Comparison of ENCODE assay signal across 8 cellular contexts in the genomic region with DNA sequence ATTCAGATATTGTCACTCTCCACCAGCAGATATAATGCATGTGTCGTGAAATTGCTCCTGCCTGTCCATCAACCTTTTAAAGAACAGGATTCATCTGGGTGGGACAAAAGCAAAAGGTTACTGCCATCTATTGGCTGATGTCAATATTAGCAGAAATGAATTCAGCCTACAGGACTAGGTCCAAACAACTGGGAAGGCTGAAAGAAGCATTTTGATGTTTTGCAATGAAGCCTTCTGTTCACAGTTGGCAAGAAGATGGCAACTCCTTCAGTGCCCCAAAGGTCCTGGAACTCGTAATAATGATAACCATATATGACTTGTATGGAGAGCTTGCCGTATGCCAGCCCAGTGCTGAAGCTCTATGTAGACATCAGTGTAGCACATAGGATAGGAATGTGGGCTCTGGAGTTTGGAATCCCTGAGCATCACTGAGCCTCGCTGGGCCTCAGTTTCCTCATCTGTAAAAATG. TPM values are rescaled to one million over a fixed set of nuclear protein-coding genes. Genes with fewer than 3 reads are reported as not detected.
A peak's percentile ranks its signal among the peaks of the same experiment; 100 is the strongest.
DNase-seq lines count a peak whose midpoint lies in the region; ATAC-seq and TF ChIP-seq lines count a peak whose summit lies in the region.

No MANE protein-coding gene starts in this region.

- H4K20me1 ChIP-seq in GM23248 (ENCODE audit: insufficient read depth) = no peaks in the 10 kb centered on the region

- H3K27me3 Mint-ChIP-seq in activated CD8-positive, alpha-beta T cell treated with anti-CD3 and anti-CD28 coated beads for 36 hours = no peaks in the 10 kb centered on the region
- no peaks in the 10 kb centered on the region for H3K27me3 Mint-ChIP-seq in stimulated activated memory B cell treated with anti-CD40 and anti-IgM and Interleukin-4, amounts not matched to agents 10 μg/mL and 1 μg/mL and 100 μg/mL, for 72 hours

- H2AFZ ChIP-seq in GM23248 = no peak overlapping the region

- H3K4me1 Mint-ChIP-seq in activated CD8-positive, alpha-beta T cell treated with anti-CD3 and anti-CD28 coated beads for 36 hours (ENCODE audit: low read depth) = peaks cover 8% of the 10 kb centered on the region
- peaks cover 27% of the 10 kb centered on the region for H3K4me1 Mint-ChIP-seq in stimulated activated effector memory CD8-positive, alpha-beta T cell treated with anti-CD3 and anti-CD28 coated beads, Interleukin-12 subunit alpha, Interleukin-12 subunit beta, amount 100 ng/mL, for 72 hours
- H3K4me1 Mint-ChIP-seq in stimulated activated memory B cell treated with anti-CD40 and anti-IgM and Interleukin-4, amounts not matched to agents 10 μg/mL and 1 μg/mL and 100 μg/mL, for 72 hours = peaks cover 69% of the 10 kb centered on the region

- no peaks in the 10 kb centered on the region for H3K9me3 ChIP-seq in GM23248 (ENCODE audit: low read depth)
- H3K9me3 ChIP-seq in left ventricle myocardium inferior (replicated peaks) = no peaks in the 10 kb centered on the region

- 32 to 38% methylated on average over 4 of the region's 4 CpGs for WGBS in GM23248 (ENCODE audit: low coverage in 1 of 2, low lambda C conversion rate in 2 of 2, missing lambda C conversion rate in 2 of 2), 2 experiments

- H3F3A ChIP-seq in GM23248 (ENCODE audit: insufficient read depth) = peaks cover 24% of the 10 kb centered on the region

- H3K4me3 ChIP-seq in GM23248 (no peak overlapping the region), left ventricle myocardium inferior (no peak overlapping the region)

- no peak overlapping the region for H3K9ac ChIP-seq in GM23248

- CTCF ChIA-PET in activated CD8-positive, alpha-beta T cell treated with anti-CD3 and anti-CD28 coated beads for 36 hours (lab: Charles Lee) = interaction anchor here (0.6 to 2.9 kb wide), 22 partner anchors 9 to 137 kb away, joined by 3 to 16 read pairs (median 4); no protein-coding TSS in a partner anchor

- H3K27ac ChIP-seq in GM23248 (no peak overlapping the region), left ventricle myocardium inferior (replicated peaks) (no peak overlapping the region)

- in situ Hi-C loops in G401 (cut with HindIII; ENCODE audit: low sequenced_read_pairs) = no loop called here
- in situ Hi-C loops in GM23248 (cut with MboI) = loop anchor here (5.0 to 10.0 kb wide), 3 partner anchors 121 to 488 kb away; no protein-coding TSS in a partner anchor

- peak; percentile 82 for TF ChIP-seq CTCF in activated CD8-positive, alpha-beta T cell treated with anti-CD3 and anti-CD28 coated beads for 36 hours (IDR thresholded peaks at IDR 0.05)
- peak; percentile 67 for TF ChIP-seq CTCF in left ventricle myocardium inferior (IDR thresholded peaks at IDR 0.05; ENCODE audit: borderline replicate concordance)

- no peaks in the 10 kb centered on the region for H3K79me2 ChIP-seq in GM23248 (ENCODE audit: insufficient read depth)

- no peaks in the 10 kb centered on the region for H3K9me2 ChIP-seq in GM23248 (ENCODE audit: insufficient read depth)

- no peaks in the 10 kb centered on the region for H3K9me3 Mint-ChIP-seq in activated CD8-positive, alpha-beta T cell treated with anti-CD3 and anti-CD28 coated beads for 36 hours
- no peaks in the 10 kb centered on the region for H3K9me3 Mint-ChIP-seq in stimulated activated effector memory CD8-positive, alpha-beta T cell treated with anti-CD3 and anti-CD28 coated beads, Interleukin-12 subunit alpha, Interleukin-12 subunit beta, amount 100 ng/mL, for 72 hours
- no peaks in the 10 kb centered on the region for H3K9me3 Mint-ChIP-seq in stimulated activated memory B cell treated with anti-CD40 and anti-IgM and Interleukin-4, amounts not matched to agents 10 μg/mL and 1 μg/mL and 100 μg/mL, for 72 hours

- no peaks in the 10 kb centered on the region for H3K27me3 ChIP-seq in GM23248 (replicated peaks; ENCODE audit: insufficient read depth)
- peaks cover 18% of the 10 kb centered on the region for H3K27me3 ChIP-seq in left ventricle myocardium inferior (ENCODE audit: low read depth)

- H3K36me3 ChIP-seq in GM23248 (ENCODE audit: low read depth) (no peaks in the 10 kb centered on the region), left ventricle myocardium inferior (no peaks in the 10 kb centered on the region)

- no peak overlapping the region for H3K27ac Mint-ChIP-seq in activated CD8-positive, alpha-beta T cell treated with anti-CD3 and anti-CD28 coated beads for 36 hours
- H3K27ac Mint-ChIP-seq in stimulated activated effector memory CD8-positive, alpha-beta T cell treated with anti-CD3 and anti-CD28 coated beads, Interleukin-12 subunit alpha, Interleukin-12 subunit beta, amount 100 ng/mL, for 72 hours = peak overlapping the region; percentile 77
- no peak overlapping the region for H3K27ac Mint-ChIP-seq in stimulated activated memory B cell treated with anti-CD40 and anti-IgM and Interleukin-4, amounts not matched to agents 10 μg/mL and 1 μg/mL and 100 μg/mL, for 72 hours

- H3K4me2 ChIP-seq in GM23248 (ENCODE audit: unreplicated experiment) = no peak overlapping the region

- H3K4me1 ChIP-seq in GM23248 (ENCODE audit: insufficient read depth) (peaks cover 36% of the 10 kb centered on the region), left ventricle myocardium inferior (peaks cover 3% of the 10 kb centered on the region)

- H3K36me3 Mint-ChIP-seq in activated CD8-positive, alpha-beta T cell treated with anti-CD3 and anti-CD28 coated beads for 36 hours (ENCODE audit: low read depth) = no peaks in the 10 kb centered on the region
- H3K36me3 Mint-ChIP-seq in stimulated activated effector memory CD8-positive, alpha-beta T cell treated with anti-CD3 and anti-CD28 coated beads, Interleukin-12 subunit alpha, Interleukin-12 subunit beta, amount 100 ng/mL, for 72 hours = no peaks in the 10 kb centered on the region
- no peaks in the 10 kb centered on the region for H3K36me3 Mint-ChIP-seq in stimulated activated memory B cell treated with anti-CD40 and anti-IgM and Interleukin-4, amounts not matched to agents 10 μg/mL and 1 μg/mL and 100 μg/mL, for 72 hours

- POLR2A ChIA-PET in activated CD8-positive, alpha-beta T cell treated with anti-CD3 and anti-CD28 coated beads for 36 hours (lab: Charles Lee) = no interaction called here

- intact Hi-C loops in activated CD8-positive, alpha-beta T cell treated with anti-CD3 and anti-CD28 coated beads for 36 hours (cut with micrococcal nuclease) = loop anchor here (10.0 kb wide), 1 partner anchor 108 kb away; no protein-coding TSS in a partner anchor
- intact Hi-C loops in left ventricle myocardium inferior (cut with micrococcal nuclease) = loop anchor here (10.0 kb wide), 2 partner anchors 118 to 488 kb away; no protein-coding TSS in a partner anchor

- no peak overlapping the region for H3K4me3 Mint-ChIP-seq in activated CD8-positive, alpha-beta T cell treated with anti-CD3 and anti-CD28 coated beads for 36 hours
- H3K4me3 Mint-ChIP-seq in stimulated activated effector memory CD8-positive, alpha-beta T cell treated with anti-CD3 and anti-CD28 coated beads, Interleukin-12 subunit alpha, Interleukin-12 subunit beta, amount 100 ng/mL, for 72 hours = no peak overlapping the region
- no peak overlapping the region for H3K4me3 Mint-ChIP-seq in stimulated activated memory B cell treated with anti-CD40 and anti-IgM and Interleukin-4, amounts not matched to agents 10 μg/mL and 1 μg/mL and 100 μg/mL, for 72 hours

- DNase-seq in G401 (ENCODE audit: low spot score) = peak; percentile 66
- peak; percentile 75 for DNase-seq in GM23248
- DNase-seq in NCI-H1436 treated with DMSO at 0.1 percent for 48 hours (lab: John Stamatoyannopoulos, UW) = peak; percentile 0
- DNase-seq in activated CD8-positive, alpha-beta T cell treated with anti-CD3 and anti-CD28 coated beads for 36 hours = no peak
- DNase-seq in left ventricle myocardium inferior = no peak
- DNase-seq in stimulated activated effector memory CD8-positive, alpha-beta T cell treated with anti-CD3 and anti-CD28 coated beads, Interleukin-12 subunit alpha, Interleukin-12 subunit beta, amount 100 ng/mL, for 72 hours (ENCODE audit: low spot score in 2 of 2) = no peak
- DNase-seq in stimulated activated CD4-positive, alpha-beta T cell treated with anti-CD3 and anti-CD28 coated beads, Interleukin-2, amount 100 ng/mL, for 24 hours = no peak

- peak; percentile 34 for ATAC-seq in activated CD8-positive, alpha-beta T cell treated with anti-CD3 and anti-CD28 coated beads for 36 hours
- ATAC-seq in stimulated activated effector memory CD8-positive, alpha-beta T cell treated with anti-CD3 and anti-CD28 coated beads, Interleukin-12 subunit alpha, Interleukin-12 subunit beta, amount 100 ng/mL, for 72 hours = no peak
- no peak for ATAC-seq in stimulated activated memory B cell treated with anti-CD40 and anti-IgM and Interleukin-4, amounts not matched to agents 10 μg/mL and 1 μg/mL and 100 μg/mL, for 72 hours

RNA-seq across cellular contexts. Expression of a gene that starts 7.5 kb away (rescaled TPM):
- total RNA-seq in G401 (2014; rRNA removed; shearing (Covaris generic)) = under 0.01 TPM in 1 of 2 replicates, not detected in the other
- not detected in 2 replicates for total RNA-seq in GM23248 (2014; rRNA removed; shearing (Covaris generic))
- 0.38 and 0.41 TPM in 2 replicates for polyA plus RNA-seq in GM23248 (2016; fragmentation: Nextera tagmentation; extraction: Ambion mirVana)
- under 1 TPM in 1 of 2 experiments, not detected in 1; 0.09 TPM for total RNA-seq in activated CD8-positive, alpha-beta T cell treated with anti-CD3 and anti-CD28 coated beads for 36 hours
- not detected for total RNA-seq in left ventricle myocardium inferior

Comparison
In these comparisons a context has a peak if more than half of its experiments do, and no peak if none do; other contexts are left out.
1. DNase-seq: peak in G401 (single experiment), GM23248 (single experiment) and NCI-H1436 treated with DMSO at 0.1 percent for 48 hours (single experiment); none in activated CD8-positive, alpha-beta T cell treated with anti-CD3 and anti-CD28 coated beads for 36 hours (single experiment), left ventricle myocardium inferior (single experiment), stimulated activated effector memory CD8-positive, alpha-beta T cell treated with anti-CD3 and anti-CD28 coated beads, Interleukin-12 subunit alpha, Interleukin-12 subunit beta, amount 100 ng/mL, for 72 hours (0 of 2) and stimulated activated CD4-positive, alpha-beta T cell treated with anti-CD3 and anti-CD28 coated beads, Interleukin-2, amount 100 ng/mL, for 24 hours (0 of 2).